Comparison of ENCODE assay signal across 8 cellular contexts in genomic region chr13:80340643-80341097, GRCh38. TPM values are rescaled to one million over a fixed set of nuclear protein-coding genes. Genes with fewer than 3 reads are reported as not detected.
DNase-seq lines count a peak whose midpoint lies in the region; ATAC-seq and TF ChIP-seq lines count a peak whose summit lies in the region.

No MANE protein-coding gene starts in this region.

- H3K4me1 Mint-ChIP-seq in activated T-cell treated with anti-CD3 and anti-CD28 coated beads, Interleukin-2, amount 50 U/mL, for 72 hours (ENCODE audit: low read depth), result peaks cover 13% of the 10 kb centered on the region
- H3K4me1 Mint-ChIP-seq in activated T-cell treated with anti-CD3 and anti-CD28 coated beads, Interleukin-2, amount 50 U/mL, for 24 hours (ENCODE audit: low read depth), result peaks cover 21% of the 10 kb centered on the region
- peaks cover 27% of the 10 kb centered on the region for H3K4me1 Mint-ChIP-seq in type B pancreatic cell (ENCODE audit: unreplicated experiment)

- no peak overlapping the region for H3K27ac Mint-ChIP-seq in activated T-cell treated with anti-CD3 and anti-CD28 coated beads, Interleukin-2, amount 50 U/mL, for 72 hours
- H3K27ac Mint-ChIP-seq in activated T-cell treated with anti-CD3 and anti-CD28 coated beads, Interleukin-2, amount 50 U/mL, for 24 hours, result no peak overlapping the region
- no peak overlapping the region for H3K27ac Mint-ChIP-seq in type B pancreatic cell

- peak; percentile 49 to 55 for ATAC-seq in activated T-cell treated with anti-CD3 and anti-CD28 coated beads, Interleukin-2, amount 50 U/mL, for 72 hours (replicated peaks in 1 of 2)
- ATAC-seq in HG02763 (IDR thresholded peaks at IDR 0.05; ENCODE audit: unreplicated experiment), result peak; percentile 17

- H3K9me3 Mint-ChIP-seq in activated T-cell treated with anti-CD3 and anti-CD28 coated beads, Interleukin-2, amount 50 U/mL, for 72 hours, result no peaks in the 10 kb centered on the region
- no peaks in the 10 kb centered on the region for H3K9me3 Mint-ChIP-seq in activated T-cell treated with anti-CD3 and anti-CD28 coated beads, Interleukin-2, amount 50 U/mL, for 24 hours
- H3K9me3 Mint-ChIP-seq in type B pancreatic cell, result no peaks in the 10 kb centered on the region

- peak; percentile 10 for DNase-seq in activated T-cell treated with anti-CD3 and anti-CD28 coated beads, Interleukin-2, amount 50 U/mL, for 72 hours
- DNase-seq in activated T-cell treated with anti-CD3 and anti-CD28 coated beads, Interleukin-2, amount 50 U/mL, for 24 hours, result no peak
- peak; percentile 53 for DNase-seq in NCI-H748 treated with DMSO at 0.1 percent for 48 hours (lab: John Stamatoyannopoulos, UW)
- peak; percentile 50 to 82 for DNase-seq in dermis microvascular lymphatic vessel endothelial cell (ENCODE audit: low read depth in 2 of 2)
- peak; percentile 72 for DNase-seq in myocyte (ENCODE audit: low read depth)
- no peak for DNase-seq in stimulated activated naive CD4-positive, alpha-beta T cell treated with Interleukin-2 at 50 U/mL for 16 hours (lab: John Stamatoyannopoulos, UW)
- no peak for DNase-seq in type B pancreatic cell (ENCODE audit: extremely low spot score, unreplicated experiment)

- no peak for TF ChIP-seq CTCF in type B pancreatic cell (conservative IDR thresholded peaks at IDR 0.05)

- H3K27me3 Mint-ChIP-seq in activated T-cell treated with anti-CD3 and anti-CD28 coated beads, Interleukin-2, amount 50 U/mL, for 72 hours (ENCODE audit: low read depth), result peaks cover 37% of the 10 kb centered on the region
- H3K27me3 Mint-ChIP-seq in activated T-cell treated with anti-CD3 and anti-CD28 coated beads, Interleukin-2, amount 50 U/mL, for 24 hours, result peaks cover 41% of the 10 kb centered on the region
- H3K27me3 Mint-ChIP-seq in type B pancreatic cell, result peaks cover 7% of the 10 kb centered on the region

- no peak overlapping the region for H3K4me3 Mint-ChIP-seq in activated T-cell treated with anti-CD3 and anti-CD28 coated beads, Interleukin-2, amount 50 U/mL, for 72 hours
- H3K4me3 Mint-ChIP-seq in activated T-cell treated with anti-CD3 and anti-CD28 coated beads, Interleukin-2, amount 50 U/mL, for 24 hours, result no peak overlapping the region
- no peak overlapping the region for H3K4me3 Mint-ChIP-seq in type B pancreatic cell

- H3K36me3 Mint-ChIP-seq in activated T-cell treated with anti-CD3 and anti-CD28 coated beads, Interleukin-2, amount 50 U/mL, for 72 hours (ENCODE audit: insufficient read depth in 2 of 2), result peaks cover 0 to 1% of the 10 kb centered on the region in 2 donors
- H3K36me3 Mint-ChIP-seq in activated T-cell treated with anti-CD3 and anti-CD28 coated beads, Interleukin-2, amount 50 U/mL, for 24 hours (ENCODE audit: low read depth), result no peaks in the 10 kb centered on the region
- H3K36me3 Mint-ChIP-seq in type B pancreatic cell, result peaks cover 15% of the 10 kb centered on the region

RNA-seq across cellular contexts. Expression of gene SPRY2, which starts 0.3 kb away (rescaled TPM):
- under 1 TPM; 0.21 to 0.22 TPM for total RNA-seq in activated T-cell treated with anti-CD3 and anti-CD28 coated beads, Interleukin-2, amount 50 U/mL, for 72 hours
- 8.9 and 17.6 TPM in 2 replicates for total RNA-seq in dermis microvascular lymphatic vessel endothelial cell
- 27.2 and 49.8 TPM in 2 replicates for total RNA-seq in myocyte
- polyA plus RNA-seq in myocyte (2012), result 38.6 TPM
- total RNA-seq in type B pancreatic cell (ENCODE audit: low replicate concordance), result 48.3 and 48.7 TPM in 2 replicates

Comparison
In these comparisons a context has a peak if more than half of its experiments do, and no peak if none do; other contexts are left out.
1. DNase-seq: peak in activated T-cell treated with anti-CD3 and anti-CD28 coated beads, Interleukin-2, amount 50 U/mL, for 72 hours (2 of 2), NCI-H748 treated with DMSO at 0.1 percent for 48 hours (single experiment), dermis microvascular lymphatic vessel endothelial cell (2 of 2) and myocyte (single experiment); none in activated T-cell treated with anti-CD3 and anti-CD28 coated beads, Interleukin-2, amount 50 U/mL, for 24 hours (single experiment), stimulated activated naive CD4-positive, alpha-beta T cell treated with Interleukin-2 at 50 U/mL for 16 hours (single experiment) and type B pancreatic cell (single experiment).